In genomic region chr20:63973636-63974401, GRCh38 we compare ENCODE assay signal across 1 cellular context.
TF ChIP-seq lines count a peak whose summit lies in the region.

No MANE protein-coding gene starts in this region.

TF ChIP-seq in HepG2, 621 proteins besides CTCF, POLR2A, EP300 and RAD21 (continues in another document):
- no peak for TF ChIP-seq NFRKB (IDR thresholded peaks at IDR 0.05)
- peak; percentile 84; the same call in 1 of the 2 replicates for TF ChIP-seq ZNF232 (CRISPR knock-in tag; IDR thresholded peaks at IDR 0.05; ENCODE audit: borderline replicate concordance)
- TF ChIP-seq NCOA1 (CRISPR knock-in tag; IDR thresholded peaks at IDR 0.05): peak; percentile 89
- no peak for TF ChIP-seq FOXK2 (IDR thresholded peaks at IDR 0.05)
- peak; percentile 52; the same call in 1 of the 2 replicates for TF ChIP-seq FOXA3 (CRISPR knock-in tag; IDR thresholded peaks at IDR 0.05)
- TF ChIP-seq JUND (CRISPR knock-in tag; IDR thresholded peaks at IDR 0.05): no peak
- TF ChIP-seq ZNF597 (CRISPR knock-in tag; IDR thresholded peaks at IDR 0.05): 0 out of 2 replicates have a peak, but pooled peaks have one; percentile 45
- peak; percentile 84 for TF ChIP-seq ZNF609 (CRISPR knock-in tag; IDR thresholded peaks at IDR 0.05; ENCODE audit: borderline replicate concordance)
- TF ChIP-seq MYPOP (CRISPR knock-in tag; IDR thresholded peaks at IDR 0.05): peak; percentile 83
- TF ChIP-seq RBFOX2 (IDR thresholded peaks at IDR 0.05; ENCODE audit: low read depth, low read length): peak; percentile 86
- TF ChIP-seq ZNF414 (CRISPR knock-in tag; IDR thresholded peaks at IDR 0.05): no peak; the same call in 1 of the 2 replicates
- peak; percentile 92; the same call in 1 of the 2 replicates for TF ChIP-seq HINFP (CRISPR knock-in tag; IDR thresholded peaks at IDR 0.05; ENCODE audit: low read depth)
- no peak for TF ChIP-seq GTF2F1 (IDR thresholded peaks at IDR 0.05; ENCODE audit: low read length)
- no peak for TF ChIP-seq ZBTB42 (CRISPR knock-in tag; IDR thresholded peaks at IDR 0.05)
- TF ChIP-seq NR0B2 (CRISPR knock-in tag; IDR thresholded peaks at IDR 0.05): peak; percentile 83; the same call in 1 of the 2 replicates
- no peak for TF ChIP-seq SYNCRIP (IDR thresholded peaks at IDR 0.05; ENCODE audit: insufficient read depth, low read depth, low read length)
- TF ChIP-seq ZNF34 (CRISPR knock-in tag; IDR thresholded peaks at IDR 0.05; ENCODE audit: borderline replicate concordance): peak; percentile 97
- TF ChIP-seq SIX1 (CRISPR knock-in tag; IDR thresholded peaks at IDR 0.05; ENCODE audit: borderline replicate concordance): peak; percentile 36
- TF ChIP-seq ZNF879 (CRISPR knock-in tag; IDR thresholded peaks at IDR 0.05): no peak
- no peak for TF ChIP-seq TCF7 (IDR thresholded peaks at IDR 0.05; ENCODE audit: low read depth)
- TF ChIP-seq ZMYM2 (CRISPR knock-in tag; IDR thresholded peaks at IDR 0.05): no peak
- no peak; the same call in 1 of the 2 replicates for TF ChIP-seq ZNF33B (CRISPR knock-in tag; IDR thresholded peaks at IDR 0.05)
- peak; percentile 58; the same call in 1 of the 2 replicates for TF ChIP-seq ELF1 (CRISPR knock-in tag; IDR thresholded peaks at IDR 0.05)
- TF ChIP-seq TBP (CRISPR knock-in tag; IDR thresholded peaks at IDR 0.05): 0 out of 2 replicates have a peak, but pooled peaks have one; percentile 94
- no peak for TF ChIP-seq MAFK (conservative IDR thresholded peaks at IDR 0.05 in 1 of 2, IDR thresholded peaks at IDR 0.05 in 1 of 2; ENCODE audit: low read length in 2 of 2)
- TF ChIP-seq ZFP36L2 (CRISPR knock-in tag; IDR thresholded peaks at IDR 0.05): no peak
- TF ChIP-seq RBM22 (optimal IDR thresholded peaks at IDR 0.05; ENCODE audit: low read length): peak; percentile 85
- TF ChIP-seq ZNF331 (CRISPR knock-in tag; IDR thresholded peaks at IDR 0.05): peak; percentile 76
- no peak for TF ChIP-seq RORA (CRISPR knock-in tag; IDR thresholded peaks at IDR 0.05)
- TF ChIP-seq ZNF503 (CRISPR knock-in tag; IDR thresholded peaks at IDR 0.05): peak; percentile 74; the same call in 1 of the 2 replicates
- TF ChIP-seq ZNF33A (CRISPR knock-in tag; IDR thresholded peaks at IDR 0.05; ENCODE audit: borderline replicate concordance): no peak
- peak; percentile 80; the same call in 1 of the 2 replicates for TF ChIP-seq CBFB (CRISPR knock-in tag; IDR thresholded peaks at IDR 0.05)
- TF ChIP-seq NAIF1 (CRISPR knock-in tag; IDR thresholded peaks at IDR 0.05; ENCODE audit: borderline replicate concordance): 0 out of 2 replicates have a peak, but pooled peaks have one; percentile 57
- no peak for TF ChIP-seq CSRNP2 (CRISPR knock-in tag; conservative IDR thresholded peaks at IDR 0.05; ENCODE audit: low read depth)
- TF ChIP-seq GLI4 (CRISPR knock-in tag; IDR thresholded peaks at IDR 0.05; ENCODE audit: borderline replicate concordance): no peak
- TF ChIP-seq ZNF569 (CRISPR knock-in tag; IDR thresholded peaks at IDR 0.05; ENCODE audit: borderline replicate concordance): no peak
- peak; percentile 78 for TF ChIP-seq ZBED4 (CRISPR knock-in tag; IDR thresholded peaks at IDR 0.05; ENCODE audit: borderline replicate concordance)
- TF ChIP-seq ZNF276 (CRISPR knock-in tag; IDR thresholded peaks at IDR 0.05; ENCODE audit: low read depth): peak; percentile 37; the same call in 1 of the 2 replicates
